8 cellular contexts compared by ENCODE assay signal in genomic region chr19:45469132-45469834, GRCh38. TPM values are rescaled to one million over a fixed set of nuclear protein-coding genes. Genes with fewer than 3 reads are reported as not detected.
DNase-seq lines count a peak whose midpoint lies in the region; ATAC-seq and TF ChIP-seq lines count a peak whose summit lies in the region.

No MANE protein-coding gene starts in this region.

- H3K36me3 ChIP-seq in kidney epithelial cell (ENCODE audit: control insufficient read depth, insufficient read depth, low read length), result no peaks in the 10 kb centered on the region

- H3K4me3 ChIP-seq in kidney epithelial cell (ENCODE audit: low read depth, low read length), result peak overlapping the region; percentile 59

- no peak for TF ChIP-seq CTCF in kidney epithelial cell (IDR thresholded peaks at IDR 0.05; ENCODE audit: insufficient read depth, low read length, poor library complexity, severe bottlenecking)

- DNase-seq in AG08395 (ENCODE audit: low spot score) (peak; percentile 90), NCI-H345 treated with DMSO at 0.1 percent for 48 hours (lab: John Stamatoyannopoulos, UW; ENCODE audit: unreplicated experiment) (peak; percentile 66), cerebellar cortex (ENCODE audit: low spot score) (peak; percentile 96), kidney epithelial cell (ENCODE audit: low read depth) (no peak)
- peak; percentile 96 for DNase-seq in stimulated activated CD4-positive, alpha-beta T cell treated with anti-CD3 and anti-CD28 coated beads, Interleukin-15, amount 100 ng/mL, for 24 hours

- no peaks in the 10 kb centered on the region for H3K27me3 ChIP-seq in kidney epithelial cell (ENCODE audit: control insufficient read depth, insufficient read depth, low read length)

- ATAC-seq in GM19025 (IDR thresholded peaks at IDR 0.05; ENCODE audit: low read depth, unreplicated experiment), result peak; percentile 65
- peak; percentile 55 for ATAC-seq in HG03280 (IDR thresholded peaks at IDR 0.05; ENCODE audit: unreplicated experiment)
- peak; percentile 84 to 85 for ATAC-seq in activated CD4-positive, CD25-positive, alpha-beta regulatory T cell treated with anti-CD3 and anti-CD28 coated beads, Interleukin-2, amount 50 U/mL, for 24 hours

RNA-seq across cellular contexts. Expression of gene FOSB, which starts 1.5 kb away (rescaled TPM):
- total RNA-seq in kidney epithelial cell, result 1.6 and 5.3 TPM in 2 replicates

RNA-seq across cellular contexts. Expression of gene RTN2, which starts 27.6 kb away (rescaled TPM):
- 13.4 and 18.5 TPM in 2 replicates for total RNA-seq in kidney epithelial cell

RNA-seq across cellular contexts. Expression of gene PPM1N, which starts 29.0 kb away (rescaled TPM):
- total RNA-seq in kidney epithelial cell, result 0.48 TPM in 1 of 2 replicates, not detected in the other

RNA-seq across cellular contexts. Expression of gene VASP, which starts 38.0 kb away (rescaled TPM):
- total RNA-seq in kidney epithelial cell, result 228 and 248 TPM in 2 replicates

RNA-seq across cellular contexts. Expression of gene ERCC1, which starts 45.6 kb away (rescaled TPM):
- total RNA-seq in kidney epithelial cell, result 67.1 and 79.5 TPM in 2 replicates
